14 cellular contexts compared by ENCODE assay signal in the genomic region with DNA sequence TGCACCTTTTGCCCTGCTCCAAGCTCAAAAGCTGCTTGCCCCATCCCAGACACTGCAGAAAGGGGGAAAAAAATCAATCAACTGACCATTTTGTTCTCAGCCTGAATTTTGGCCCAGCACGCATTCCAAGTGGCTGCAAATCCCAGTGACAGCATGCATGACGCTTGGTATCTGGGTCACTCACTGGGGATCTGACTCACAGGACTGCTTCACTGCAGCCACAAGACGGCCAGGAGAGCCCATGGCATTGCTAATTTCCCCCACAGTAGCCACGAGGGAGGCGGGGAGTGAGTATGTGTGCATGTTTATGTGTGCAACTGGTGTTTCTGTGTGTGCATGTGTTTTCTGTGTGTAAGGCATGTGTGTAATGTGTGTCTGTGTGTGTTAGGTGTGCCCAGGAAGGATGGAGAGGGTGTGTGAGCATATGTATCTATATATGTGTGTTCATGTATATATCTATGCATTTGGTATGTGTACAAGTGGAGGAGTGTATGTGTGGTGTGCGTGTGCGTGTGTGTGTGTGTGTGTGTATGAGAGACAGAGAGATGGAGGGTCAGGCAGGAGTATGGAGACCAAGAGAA. TPM values are rescaled to one million over a fixed set of nuclear protein-coding genes. Genes with fewer than 3 reads are reported as not detected.
"Had no signal": no experiment of that assay in that cellular context is flagged by ENCODE, and none has a peak within 500 bp of the region (broad histone marks: within the 10 kb centered on the region; RNA-seq: fewer than 3 reads in every experiment).

No MANE protein-coding gene starts in this region.

- H2AFZ ChIP-seq: parathyroid adenoma had no signal

- H3K27ac ChIP-seq: brain microvascular endothelial cell, esophagus squamous epithelium, foreskin keratinocyte, heart right ventricle, left ventricle myocardium inferior, parathyroid adenoma had no signal

- H3K36me3 ChIP-seq: brain microvascular endothelial cell, esophagus squamous epithelium, heart right ventricle, left ventricle myocardium inferior had no signal

- ATAC-seq: foreskin keratinocyte, heart right ventricle had no signal

- H3K4me1 ChIP-seq: heart right ventricle, left ventricle myocardium inferior, parathyroid adenoma had no signal

- H3K79me2 ChIP-seq: parathyroid adenoma had no signal

- H3K9me3 ChIP-seq: esophagus squamous epithelium, heart right ventricle, left ventricle myocardium inferior had no signal

- H3K4me3 ChIP-seq: esophagus squamous epithelium, heart right ventricle, left ventricle myocardium inferior had no signal

- DNase-seq: activated CD4-positive, alpha-beta T cell treated with anti-CD3 and anti-CD28 coated beads, Interleukin-2, amount 50 U/mL, for 4 hours; activated CD4-positive, CD25-positive, alpha-beta regulatory T cell treated with anti-CD3 and anti-CD28 coated beads, Interleukin-2, amount 50 U/mL, for 72 hours; activated effector memory CD4-positive, alpha-beta T cell treated with Interleukin-2 at 50 U/mL for 16 hours; activated T-cell treated with anti-CD3 and anti-CD28 coated beads, Interleukin-2, amount 50 U/mL, for 1 hour; brain microvascular endothelial cell; esophagus squamous epithelium; foreskin keratinocyte; heart right ventricle; kidney; left ventricle myocardium inferior; stimulated activated CD4-positive, alpha-beta T cell treated with anti-CD3 and anti-CD28 coated beads, Interleukin-2, amount 100 ng/mL, for 24 hours; stimulated activated naive CD4-positive, alpha-beta T cell had no signal

- FAIRE-seq: kidney had no signal

- H3K9ac ChIP-seq: parathyroid adenoma had no signal

- H3K27me3 ChIP-seq: brain microvascular endothelial cell, foreskin keratinocyte had no signal

RNA-seq across cellular contexts. Expression of a gene that starts 33.8 kb away (rescaled TPM):
- total RNA-seq: dermis microvascular lymphatic vessel endothelial cell had no signal
